ENCODE assay signal across 31 cellular contexts in genomic region chr17:50793007-50793406, GRCh38. TPM values are rescaled to one million over a fixed set of nuclear protein-coding genes. Genes with fewer than 3 reads are reported as not detected.
"Had no signal": no experiment of that assay in that cellular context is flagged by ENCODE, and none has a peak within 500 bp of the region (broad histone marks: within the 10 kb centered on the region; RNA-seq: fewer than 3 reads in every experiment).

No MANE protein-coding gene starts in this region.

- H2AFZ ChIP-seq: hepatocyte had no signal

- H3K36me3 ChIP-seq: sigmoid colon, thoracic aorta had no signal

- H3K27ac Mint-ChIP-seq: activated CD4-positive, alpha-beta T cell treated with anti-CD3 and anti-CD28 coated beads, Interleukin-2, amount 10 ng/mL, durations not matched to agents 7 days and 5 days; activated CD8-positive, alpha-beta memory T cell treated with anti-CD3 and anti-CD28 coated beads, Interleukin-2, amount 10 ng/mL, durations not matched to agents 7 days and 5 days; activated CD8-positive, alpha-beta T cell treated with anti-CD3 and anti-CD28 coated beads for 36 hours; activated naive CD4-positive, alpha-beta T cell treated with anti-CD3 and anti-CD28 coated beads, Interleukin-2, amount 50 U/mL, for 24 hours; brain; natural killer cell treated with Interleukin-12 subunit alpha and Interleukin-12 subunit beta and Interleukin-15 and Interleukin-18, amount 100 ng/mL, for 72 hours; T-cell; T-helper 2 cell treated with Interferon-gamma antibody and Interleukin-4, amounts not matched to agents 5 μg/mL and 100 μg/mL, for 36 hours; type B pancreatic cell had no signal

- H3K9me3 ChIP-seq: sigmoid colon, thoracic aorta had no signal

- H3K4me3 ChIP-seq: hepatocyte, sigmoid colon, smooth muscle cell, thoracic aorta had no signal

- FAIRE-seq: endothelial cell of umbilical vein had no signal

- H3K4me3 Mint-ChIP-seq: activated CD4-positive, alpha-beta T cell treated with anti-CD3 and anti-CD28 coated beads, Interleukin-2, amount 10 ng/mL, durations not matched to agents 7 days and 5 days; activated CD8-positive, alpha-beta memory T cell treated with anti-CD3 and anti-CD28 coated beads, Interleukin-2, amount 10 ng/mL, durations not matched to agents 7 days and 5 days; activated CD8-positive, alpha-beta T cell treated with anti-CD3 and anti-CD28 coated beads for 36 hours; activated naive CD4-positive, alpha-beta T cell treated with anti-CD3 and anti-CD28 coated beads, Interleukin-2, amount 50 U/mL, for 24 hours; brain; natural killer cell treated with Interleukin-12 subunit alpha and Interleukin-12 subunit beta and Interleukin-15 and Interleukin-18, amount 100 ng/mL, for 72 hours; T-cell; T-helper 2 cell treated with Interferon-gamma antibody and Interleukin-4, amounts not matched to agents 5 μg/mL and 100 μg/mL, for 36 hours; type B pancreatic cell had no signal

- H3K36me3 Mint-ChIP-seq: activated CD8-positive, alpha-beta memory T cell treated with anti-CD3 and anti-CD28 coated beads, Interleukin-2, amount 10 ng/mL, durations not matched to agents 7 days and 5 days; activated naive CD4-positive, alpha-beta T cell treated with anti-CD3 and anti-CD28 coated beads, Interleukin-2, amount 50 U/mL, for 24 hours; brain; natural killer cell treated with Interleukin-12 subunit alpha and Interleukin-12 subunit beta and Interleukin-15 and Interleukin-18, amount 100 ng/mL, for 72 hours; T-cell; type B pancreatic cell had no signal

- H3K27ac ChIP-seq: hepatocyte, sigmoid colon, thoracic aorta, VCaP had no signal

- DNase-seq: activated CD4-positive, alpha-beta T cell treated with anti-CD3 and anti-CD28 coated beads, Interleukin-2, amount 10 ng/mL, durations not matched to agents 7 days and 5 days; activated CD8-positive, alpha-beta memory T cell treated with anti-CD3 and anti-CD28 coated beads, Interleukin-2, amount 10 ng/mL, durations not matched to agents 7 days and 5 days; activated CD8-positive, alpha-beta T cell treated with anti-CD3 and anti-CD28 coated beads for 36 hours; activated gamma-delta T cell; activated T-cell treated with anti-CD3 and anti-CD28 coated beads for 4 hours; aorta; caudate nucleus; effector memory CD4-positive, alpha-beta T cell; foreskin melanocyte; left ventricle myocardium superior; midbrain; occipital lobe; sigmoid colon; stimulated activated CD4-positive, alpha-beta T cell treated with anti-CD3 and anti-CD28 coated beads, Interleukin-2, amount 100 ng/mL, for 48 hours; stimulated activated CD8-positive, alpha-beta memory T cell treated with anti-CD3 and anti-CD28 coated beads, Interleukin-4, amount 100 ng/mL, for 48 hours; stimulated activated naive CD4-positive, alpha-beta T cell; T-cell had no signal

- H3K4me1 Mint-ChIP-seq: activated naive CD4-positive, alpha-beta T cell treated with anti-CD3 and anti-CD28 coated beads, Interleukin-2, amount 50 U/mL, for 24 hours; T-cell had no signal

- H3K4me1 ChIP-seq: sigmoid colon had no signal

- H3K9me3 Mint-ChIP-seq: activated CD4-positive, alpha-beta T cell treated with anti-CD3 and anti-CD28 coated beads, Interleukin-2, amount 10 ng/mL, durations not matched to agents 7 days and 5 days; activated CD8-positive, alpha-beta T cell treated with anti-CD3 and anti-CD28 coated beads for 36 hours; activated naive CD4-positive, alpha-beta T cell treated with anti-CD3 and anti-CD28 coated beads, Interleukin-2, amount 50 U/mL, for 24 hours; natural killer cell treated with Interleukin-12 subunit alpha and Interleukin-12 subunit beta and Interleukin-15 and Interleukin-18, amount 100 ng/mL, for 72 hours; T-cell; T-helper 2 cell treated with Interferon-gamma antibody and Interleukin-4, amounts not matched to agents 5 μg/mL and 100 μg/mL, for 36 hours; type B pancreatic cell had no signal

- H3K4me2 ChIP-seq: hepatocyte, smooth muscle cell had no signal

- H3K27me3 ChIP-seq: hepatocyte, sigmoid colon had no signal

- H3K27me3 Mint-ChIP-seq: activated CD8-positive, alpha-beta T cell treated with anti-CD3 and anti-CD28 coated beads for 36 hours; activated naive CD4-positive, alpha-beta T cell treated with anti-CD3 and anti-CD28 coated beads, Interleukin-2, amount 50 U/mL, for 24 hours; T-cell; type B pancreatic cell had no signal

RNA-seq across cellular contexts. Expression of gene ANKRD40CL, which starts 25.7 kb away (rescaled TPM):
- total RNA-seq: activated CD4-positive, alpha-beta T cell treated with anti-CD3 and anti-CD28 coated beads, Interleukin-2, amount 10 ng/mL, durations not matched to agents 7 days and 5 days; activated CD8-positive, alpha-beta memory T cell treated with anti-CD3 and anti-CD28 coated beads, Interleukin-2, amount 10 ng/mL, durations not matched to agents 7 days and 5 days; activated CD8-positive, alpha-beta T cell treated with anti-CD3 and anti-CD28 coated beads for 36 hours; aorta; dermis microvascular lymphatic vessel endothelial cell; endothelial cell of umbilical vein; esophagus mucosa; left ventricle myocardium superior; natural killer cell treated with Interleukin-12 subunit alpha and Interleukin-12 subunit beta and Interleukin-15 and Interleukin-18, amount 100 ng/mL, for 72 hours; occipital lobe; posterior vena cava; renal cortical epithelial cell; sigmoid colon; smooth muscle cell; T-cell; thoracic aorta had no signal
- polyA plus RNA-seq: endothelial cell of umbilical vein, smooth muscle cell had no signal

RNA-seq across cellular contexts. Expression of gene WFIKKN2, which starts 42.4 kb away (rescaled TPM):
- total RNA-seq: activated CD4-positive, alpha-beta T cell treated with anti-CD3 and anti-CD28 coated beads, Interleukin-2, amount 10 ng/mL, durations not matched to agents 7 days and 5 days; activated CD8-positive, alpha-beta memory T cell treated with anti-CD3 and anti-CD28 coated beads, Interleukin-2, amount 10 ng/mL, durations not matched to agents 7 days and 5 days; activated CD8-positive, alpha-beta T cell treated with anti-CD3 and anti-CD28 coated beads for 36 hours; dermis microvascular lymphatic vessel endothelial cell; endothelial cell of umbilical vein; esophagus mucosa; natural killer cell treated with Interleukin-12 subunit alpha and Interleukin-12 subunit beta and Interleukin-15 and Interleukin-18, amount 100 ng/mL, for 72 hours; renal cortical epithelial cell; smooth muscle cell; T-cell had no signal
- polyA plus RNA-seq: aorta, hepatocyte, smooth muscle cell had no signal
